Comparison of ENCODE assay signal across 14 cellular contexts in genomic region chr6:139249387-139249786, GRCh38. TPM values are rescaled to one million over a fixed set of nuclear protein-coding genes. Genes with fewer than 3 reads are reported as not detected.
DNase-seq lines count a peak whose midpoint lies in the region; ATAC-seq and TF ChIP-seq lines count a peak whose summit lies in the region.
"Had no signal": no experiment of that assay in that cellular context is flagged by ENCODE, and none has a peak within 500 bp of the region (broad histone marks: within the 10 kb centered on the region; RNA-seq: fewer than 3 reads in every experiment).

No MANE protein-coding gene starts in this region.

- H3K36me3 ChIP-seq in mesenchymal stem cell (ENCODE audit: control insufficient read depth in 1 of 2, insufficient read depth in 2 of 2, low read depth in 1 of 2, low read length in 2 of 2) (no peaks in the 10 kb centered on the region), prostate gland (no peaks in the 10 kb centered on the region)
- H3K36me3 ChIP-seq: MG63 had no signal

- H2BK15ac ChIP-seq in mesenchymal stem cell (ENCODE audit: low read depth, poor library complexity, severe bottlenecking): peak overlapping the region; percentile 7

- 71% methylated on average over 3 of the region's 4 CpGs for WGBS in mesenchymal stem cell
- 73% methylated on average over 4 of the region's 4 CpGs for WGBS in prostate gland

- H3K4me2 ChIP-seq in mesenchymal stem cell (ENCODE audit: low read length, poor library complexity, severe bottlenecking): no peak overlapping the region

- H4K91ac ChIP-seq in mesenchymal stem cell (ENCODE audit: low read length): no peak overlapping the region

- H2BK12ac ChIP-seq in mesenchymal stem cell (ENCODE audit: low read length in 2 of 2): no peak overlapping the region

- no peak overlapping the region for H3K23ac ChIP-seq in mesenchymal stem cell (ENCODE audit: low read length in 2 of 2)

- ATAC-seq in HG03571 (IDR thresholded peaks at IDR 0.05; ENCODE audit: unreplicated experiment) (no peak), GM18498 (IDR thresholded peaks at IDR 0.05; ENCODE audit: unreplicated experiment) (no peak)

- no peak for TF ChIP-seq POLR2A in prostate gland (IDR thresholded peaks at IDR 0.05)

- H4K8ac ChIP-seq in mesenchymal stem cell (ENCODE audit: low read length): no peak overlapping the region

- H3K27ac ChIP-seq in mesenchymal stem cell (ENCODE audit: low read length, poor library complexity, severe bottlenecking): no peak overlapping the region
- H3K27ac ChIP-seq in prostate gland: no peak overlapping the region
- H3K27ac ChIP-seq: HL-60 had no signal

- intact Hi-C loops in prostate gland (cut with DNase I): no loop called here

- H3K9ac ChIP-seq in mesenchymal stem cell (ENCODE audit: low read length): no peak overlapping the region
- H3K9ac ChIP-seq: BLaER1 treated with 17β-estradiol and CSF1 and Interleukin-3, amounts not matched to agents 10 nM and 100 nM had no signal

- no peak overlapping the region for H3K4ac ChIP-seq in mesenchymal stem cell (ENCODE audit: low read depth in 1 of 2, low read length in 2 of 2)

- no peak overlapping the region for H2BK120ac ChIP-seq in mesenchymal stem cell (ENCODE audit: low read depth, low read length)

- H2AFZ ChIP-seq in mesenchymal stem cell (ENCODE audit: low read depth, low read length): no peak overlapping the region

- H3K9me3 ChIP-seq in mesenchymal stem cell (ENCODE audit: control insufficient read depth, low read length) (no peaks in the 10 kb centered on the region), prostate gland (no peaks in the 10 kb centered on the region)
- H3K9me3 ChIP-seq: MG63 had no signal

- no peak overlapping the region for H3K4me3 ChIP-seq in mesenchymal stem cell (ENCODE audit: insufficient read depth in 1 of 2, low read depth in 1 of 2, low read length in 2 of 2)
- no peak overlapping the region for H3K4me3 ChIP-seq in prostate gland
- H3K4me3 ChIP-seq: BLaER1 treated with 17β-estradiol and CSF1 and Interleukin-3, amounts not matched to agents 10 nM and 100 nM; MG63 had no signal

- no peaks in the 10 kb centered on the region for H3K79me1 ChIP-seq in mesenchymal stem cell (replicated peaks; ENCODE audit: low read length, poor library complexity, severe bottlenecking)

- H3K27me3 ChIP-seq in mesenchymal stem cell (ENCODE audit: control insufficient read depth in 1 of 2, insufficient read depth in 1 of 2, low read length in 2 of 2): no peaks in the 10 kb centered on the region
- H3K27me3 ChIP-seq in prostate gland (replicated peaks; ENCODE audit: insufficient read depth): no peaks in the 10 kb centered on the region
- H3K27me3 ChIP-seq: BLaER1 treated with 17β-estradiol and CSF1 and Interleukin-3, amounts not matched to agents 10 nM and 100 nM; MG63 had no signal

- H2AK5ac ChIP-seq in mesenchymal stem cell (ENCODE audit: low read length, severe bottlenecking): no peak overlapping the region

- H3K14ac ChIP-seq in mesenchymal stem cell (ENCODE audit: low read length in 2 of 2): no peak overlapping the region

- no peak overlapping the region for H3K18ac ChIP-seq in mesenchymal stem cell (ENCODE audit: low read depth in 1 of 2, low read length in 2 of 2)

- peak; percentile 9 for DNase-seq in A172 (ENCODE audit: low spot score)
- peak; percentile 11 for DNase-seq in GM20000 (ENCODE audit: low spot score)
- DNase-seq in activated T-cell treated with anti-CD3 and anti-CD28 coated beads for 4 hours: peak; percentile 26
- DNase-seq in mesenchymal stem cell: no peak
- DNase-seq in prostate gland (ENCODE audit: low spot score): no peak
- DNase-seq in OCI-M2 (lab: John Stamatoyannopoulos, UW; ENCODE audit: unreplicated experiment): no peak
- DNase-seq: HCEC 1CT, MG63, NCI-H524 treated with DMSO at 0.1 percent for 48 hours, SIG-M5 had no signal

- H2BK5ac ChIP-seq in mesenchymal stem cell (ENCODE audit: low read depth, low read length, poor library complexity, severe bottlenecking): no peak overlapping the region

- no peaks in the 10 kb centered on the region for H3K4me1 ChIP-seq in mesenchymal stem cell (ENCODE audit: control insufficient read depth, insufficient read depth, low read depth, low read length)
- H3K4me1 ChIP-seq in prostate gland (replicated peaks): no peaks in the 10 kb centered on the region

- TF ChIP-seq CTCF in GM20000 (IDR thresholded peaks at IDR 0.05; ENCODE audit: extremely low read depth, missing control alignments): no peak
- no peak for TF ChIP-seq CTCF in prostate gland (IDR thresholded peaks at IDR 0.05)

RNA-seq across cellular contexts. Expression of gene TXLNB, which starts 42.4 kb away (rescaled TPM):
- total RNA-seq in A172 (2014; rRNA removed; shearing (Covaris generic)): 0.17 and 0.22 TPM in 2 replicates
- 0.55 TPM for polyA plus RNA-seq in mesenchymal stem cell (2013, experiment 1 of 2)
- polyA plus RNA-seq in mesenchymal stem cell (2013, experiment 2 of 2): 0.67 TPM
- total RNA-seq in prostate gland: 1 to 10 TPM in 1 of 2 donors, under 1 TPM in 1; 0.32 to 1.2 TPM

Comparison
In these comparisons a context has a peak if more than half of its experiments do, and no peak if none do; other contexts are left out.
1. DNase-seq: peak in A172 (single experiment), GM20000 (single experiment) and activated T-cell treated with anti-CD3 and anti-CD28 coated beads for 4 hours (single experiment); none in mesenchymal stem cell (single experiment), prostate gland (single experiment) and OCI-M2 (single experiment).